19 cellular contexts compared by ENCODE assay signal in the genomic region with DNA sequence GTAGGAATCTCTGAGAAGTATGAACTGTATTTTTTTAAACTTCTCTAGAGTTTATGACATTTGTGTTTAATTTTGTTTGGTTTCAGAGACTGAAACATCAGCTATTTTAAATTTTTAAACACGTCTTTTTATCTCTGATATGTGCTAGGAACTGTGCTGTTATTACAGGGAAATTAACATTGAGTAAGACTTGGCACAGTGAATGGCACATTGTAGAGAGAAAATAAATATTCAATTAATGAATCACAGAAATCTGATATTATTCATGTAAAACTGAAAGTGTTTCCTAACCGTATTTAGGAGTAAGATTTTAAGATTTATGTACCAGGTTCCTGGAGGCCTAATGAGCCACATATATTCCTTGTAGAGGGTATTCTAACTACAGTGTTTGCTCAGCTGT.
DNase-seq lines count a peak whose midpoint lies in the region; ATAC-seq and TF ChIP-seq lines count a peak whose summit lies in the region.
"Had no signal": no experiment of that assay in that cellular context is flagged by ENCODE, and none has a peak within 500 bp of the region (broad histone marks: within the 10 kb centered on the region; RNA-seq: fewer than 3 reads in every experiment).

No MANE protein-coding gene starts in this region.

- H3K9ac ChIP-seq in SK-N-SH (peak overlapping the region; percentile 26; the same call in 1 of the 2 replicates), subcutaneous abdominal adipose tissue (ENCODE audit: low read length in 5 of 5) (no peak overlapping the region)

- TF ChIP-seq RAD21 in SK-N-SH (IDR thresholded peaks at IDR 0.05; ENCODE audit: low read length), result no peak

- H3K36me3 Mint-ChIP-seq in activated naive CD4-positive, alpha-beta T cell treated with anti-CD3 and anti-CD28 coated beads for 36 hours (ENCODE audit: low read depth), result no peaks in the 10 kb centered on the region
- H3K36me3 Mint-ChIP-seq: naive thymus-derived CD8-positive, alpha-beta T cell had no signal

- no peaks in the 10 kb centered on the region for H3K9me3 Mint-ChIP-seq in activated naive CD4-positive, alpha-beta T cell treated with anti-CD3 and anti-CD28 coated beads for 36 hours

- H3K36me3 ChIP-seq in SK-N-SH (replicated peaks in 1 of 2; ENCODE audit: control insufficient read depth in 1 of 2, insufficient read depth in 2 of 2, low read length in 1 of 2) (no peaks in the 10 kb centered on the region), lower lobe of right lung (no peaks in the 10 kb centered on the region), subcutaneous abdominal adipose tissue (ENCODE audit: control insufficient read depth in 5 of 5, insufficient read depth in 5 of 5, low read length in 5 of 5) (no peaks in the 10 kb centered on the region)

- no peak overlapping the region for H3K4me3 Mint-ChIP-seq in activated naive CD4-positive, alpha-beta T cell treated with anti-CD3 and anti-CD28 coated beads for 36 hours
- H3K4me3 Mint-ChIP-seq: CD4-positive, alpha-beta T cell; naive thymus-derived CD8-positive, alpha-beta T cell had no signal

- no peak for TF ChIP-seq EP300 in SK-N-SH (IDR thresholded peaks at IDR 0.05; ENCODE audit: borderline replicate concordance in 1 of 2, low read depth in 1 of 2, low read length in 1 of 2)

- no peak overlapping the region for H3K4me2 ChIP-seq in SK-N-SH

- no peak for TF ChIP-seq CTCF in SK-N-SH (IDR thresholded peaks at IDR 0.05)
- TF ChIP-seq CTCF in coronary artery (IDR thresholded peaks at IDR 0.05), result no peak
- TF ChIP-seq CTCF in lower lobe of right lung (IDR thresholded peaks at IDR 0.05), result no peak

- DNase-seq in SK-N-SH (no peak), coronary artery (ENCODE audit: low spot score) (no peak), lower lobe of right lung (no peak), NCI-H524 treated with DMSO at 0.1 percent for 48 hours (lab: John Stamatoyannopoulos, UW) (no peak)
- DNase-seq in activated naive CD4-positive, alpha-beta T cell treated with anti-CD3 and anti-CD28 coated beads for 36 hours, result no peak
- DNase-seq: activated CD4-positive, CD25-positive, alpha-beta regulatory T cell; amniotic stem cell; CD4-positive, alpha-beta T cell; DMS79 treated with DMSO at 0.1 percent for 48 hours; effector memory CD4-positive, alpha-beta T cell; foreskin fibroblast; naive thymus-derived CD8-positive, alpha-beta T cell; NCI-H226; psoas muscle; stimulated activated CD4-positive, alpha-beta T cell treated with anti-CD3 and anti-CD28 coated beads, Interleukin-15, amount 100 ng/mL, for 24 hours; stimulated activated naive CD4-positive, alpha-beta T cell treated with Interleukin-2 at 50 U/mL for 16 hours had no signal

- no peaks in the 10 kb centered on the region for H3K27me3 Mint-ChIP-seq in activated naive CD4-positive, alpha-beta T cell treated with anti-CD3 and anti-CD28 coated beads for 36 hours (ENCODE audit: low read depth)
- H3K27me3 Mint-ChIP-seq: CD4-positive, alpha-beta T cell; naive thymus-derived CD8-positive, alpha-beta T cell had no signal

- WGBS in SK-N-SH (ENCODE audit: low lambda C conversion rate), result 26% methylated on average over 2 of the region's 2 CpGs

- CTCF ChIA-PET in SK-N-SH (lab: Yijun Ruan, JAX), result no interaction called here
- CTCF ChIA-PET in activated naive CD4-positive, alpha-beta T cell treated with anti-CD3 and anti-CD28 coated beads for 36 hours (lab: Charles Lee), result interaction anchor here (1.2 kb wide), 1 partner anchor 219 kb away, joined by 4 read pairs; no protein-coding TSS in a partner anchor

- POLR2A ChIA-PET in SK-N-SH (lab: Yijun Ruan, JAX), result no interaction called here

- no peak for TF ChIP-seq POLR2A in GM18505 (IDR thresholded peaks at IDR 0.05; ENCODE audit: borderline replicate concordance, extremely low read depth, insufficient read depth, insufficient read length)

- H3K9me2 ChIP-seq in SK-N-SH, result no peaks in the 10 kb centered on the region

- H4K20me1 ChIP-seq in SK-N-SH (ENCODE audit: insufficient read depth), result no peaks in the 10 kb centered on the region

- H3K9me3 ChIP-seq in SK-N-SH (no peaks in the 10 kb centered on the region; the same call in 1 of the 2 replicates), lower lobe of right lung (no peaks in the 10 kb centered on the region), subcutaneous abdominal adipose tissue (ENCODE audit: control insufficient read depth in 5 of 5, low read length in 5 of 5) (no peaks in the 10 kb centered on the region)
- H3K9me3 ChIP-seq: psoas muscle had no signal

- peak overlapping the region; percentile 88; the same call in 1 of the 2 replicates for H2AFZ ChIP-seq in SK-N-SH (ENCODE audit: low read depth)

- H3K27ac ChIP-seq in SK-N-SH (ENCODE audit: low read depth in 2 of 2, low read length in 1 of 2), result peak overlapping the region in 1 of 2 experiments; percentile 16; a peak in 1 of 4 replicates
- H3K27ac ChIP-seq in coronary artery, result peak overlapping the region; percentile 22 to 51
- peak overlapping the region; percentile 46 for H3K27ac ChIP-seq in lower lobe of right lung
- H3K27ac ChIP-seq in subcutaneous abdominal adipose tissue (ENCODE audit: low read depth, low read length), result peak overlapping the region; percentile 42
- H3K27ac ChIP-seq: psoas muscle had no signal

- intact Hi-C loops in lower lobe of right lung (cut with DNase I), result no loop called here
- intact Hi-C loops in activated naive CD4-positive, alpha-beta T cell treated with anti-CD3 and anti-CD28 coated beads for 36 hours (cut with micrococcal nuclease), result loop anchor here (5.0 to 10.0 kb wide), 3 partner anchors 92 to 860 kb away; partner anchors contain the start of gene GEMIN8

- ATAC-seq in SK-N-SH treated with all-trans-retinoic acid at 6 μM for 48 hours (no peak), lower lobe of right lung (no peak), GM18505 (IDR thresholded peaks at IDR 0.05; ENCODE audit: unreplicated experiment) (no peak)
- ATAC-seq: naive thymus-derived CD8-positive, alpha-beta T cell; psoas muscle had no signal

- no peaks in the 10 kb centered on the region for H3K79me2 ChIP-seq in SK-N-SH (ENCODE audit: insufficient read depth)

- no peak overlapping the region for H3K27ac Mint-ChIP-seq in activated naive CD4-positive, alpha-beta T cell treated with anti-CD3 and anti-CD28 coated beads for 36 hours

- H3K4me1 ChIP-seq in SK-N-SH (ENCODE audit: control insufficient read depth in 1 of 2, insufficient read depth in 2 of 2, low read depth in 1 of 2, low read length in 1 of 2) (peaks cover 16 to 22% of the 10 kb centered on the region in 2 experiments), lower lobe of right lung (peaks cover 23% of the 10 kb centered on the region), subcutaneous abdominal adipose tissue (ENCODE audit: control insufficient read depth in 5 of 5, insufficient read depth in 5 of 5, low read length in 5 of 5) (peaks cover 0 to 45% (median 24%) of the 10 kb centered on the region in 5 donors)
- H3K4me1 ChIP-seq: psoas muscle had no signal

- H3K27me3 ChIP-seq in SK-N-SH (ENCODE audit: insufficient read depth) (no peaks in the 10 kb centered on the region), lower lobe of right lung (ENCODE audit: low read depth) (no peaks in the 10 kb centered on the region), subcutaneous abdominal adipose tissue (ENCODE audit: control insufficient read depth in 5 of 5, insufficient read depth in 4 of 5, low read length in 5 of 5) (peaks cover 0 to 4% (median 0%) of the 10 kb centered on the region in 5 donors)

- peaks cover 21% of the 10 kb centered on the region for H3K4me1 Mint-ChIP-seq in activated naive CD4-positive, alpha-beta T cell treated with anti-CD3 and anti-CD28 coated beads for 36 hours (ENCODE audit: low read depth)

- no peak overlapping the region for H3K4me3 ChIP-seq in SK-N-SH (ENCODE audit: low read depth in 2 of 2, low read length in 1 of 2)
- no peak overlapping the region for H3K4me3 ChIP-seq in coronary artery
- H3K4me3 ChIP-seq in lower lobe of right lung, result no peak overlapping the region
- no peak overlapping the region for H3K4me3 ChIP-seq in subcutaneous abdominal adipose tissue (ENCODE audit: low read depth in 1 of 5, low read length in 5 of 5)
- H3K4me3 ChIP-seq: psoas muscle had no signal

- peaks cover 14% of the 10 kb centered on the region for H3F3A ChIP-seq in SK-N-SH (replicated peaks; ENCODE audit: insufficient read depth)

TF ChIP-seq in SK-N-SH, 30 proteins besides CTCF, POLR2A, EP300 and RAD21 (continues in another document):
- TF ChIP-seq FOXJ3 (CRISPR knock-in tag; IDR thresholded peaks at IDR 0.05), result no peak
- TF ChIP-seq YY1 (IDR thresholded peaks at IDR 0.05; ENCODE audit: low read depth), result no peak
- no peak for TF ChIP-seq TEAD4 (IDR thresholded peaks at IDR 0.05; ENCODE audit: borderline replicate concordance, insufficient read depth)
- no peak for TF ChIP-seq FOSL2 (IDR thresholded peaks at IDR 0.05; ENCODE audit: borderline replicate concordance, low read depth)
- TF ChIP-seq, protein P1, sequence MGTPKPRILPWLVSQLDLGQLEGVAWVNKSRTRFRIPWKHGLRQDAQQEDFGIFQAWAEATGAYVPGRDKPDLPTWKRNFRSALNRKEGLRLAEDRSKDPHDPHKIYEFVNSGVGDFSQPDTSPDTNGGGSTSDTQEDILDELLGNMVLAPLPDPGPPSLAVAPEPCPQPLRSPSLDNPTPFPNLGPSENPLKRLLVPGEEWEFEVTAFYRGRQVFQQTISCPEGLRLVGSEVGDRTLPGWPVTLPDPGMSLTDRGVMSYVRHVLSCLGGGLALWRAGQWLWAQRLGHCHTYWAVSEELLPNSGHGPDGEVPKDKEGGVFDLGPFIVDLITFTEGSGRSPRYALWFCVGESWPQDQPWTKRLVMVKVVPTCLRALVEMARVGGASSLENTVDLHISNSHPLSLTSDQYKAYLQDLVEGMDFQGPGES (IDR thresholded peaks at IDR 0.05; ENCODE audit: low read depth, low read length), result no peak

TF ChIP-seq in SK-N-SH treated with all-trans-retinoic acid at 6 μM for 48 hours, 23 proteins besides CTCF, POLR2A, EP300 and RAD21 (continues in another document):
- TF ChIP-seq TOX (CRISPR knock-in tag; IDR thresholded peaks at IDR 0.05; ENCODE audit: borderline replicate concordance) (no peak), PPARA (CRISPR knock-in tag; IDR thresholded peaks at IDR 0.05; ENCODE audit: borderline replicate concordance) (no peak), CSDC2 (CRISPR knock-in tag; IDR thresholded peaks at IDR 0.05) (no peak), POU6F1 (CRISPR knock-in tag; IDR thresholded peaks at IDR 0.05; ENCODE audit: borderline replicate concordance, low read depth) (no peak)
